In genomic region chr21:38486221-38486620, GRCh38 we compare ENCODE assay signal across 15 cellular contexts. TPM values are rescaled to one million over a fixed set of nuclear protein-coding genes. Genes with fewer than 3 reads are reported as not detected.
DNase-seq lines count a peak whose midpoint lies in the region; ATAC-seq, FAIRE-seq and TF ChIP-seq lines count a peak whose summit lies in the region.
"Had no signal": no experiment of that assay in that cellular context is flagged by ENCODE, and none has a peak within 500 bp of the region (broad histone marks: within the 10 kb centered on the region; RNA-seq: fewer than 3 reads in every experiment).

No MANE protein-coding gene starts in this region.

- H3K36me3 Mint-ChIP-seq in activated naive CD8-positive, alpha-beta T cell treated with anti-CD3 and anti-CD28 coated beads for 36 hours: no peaks in the 10 kb centered on the region
- H3K36me3 Mint-ChIP-seq in naive thymus-derived CD4-positive, alpha-beta T cell: peaks cover 0 to 4% (median 0%) of the 10 kb centered on the region in 5 donors

- peak overlapping the region; percentile 57 to 68 for H3K27ac ChIP-seq in left lung
- H3K27ac ChIP-seq in effector memory CD4-positive, alpha-beta T cell (ENCODE audit: insufficient read depth, low read length, poor library complexity, severe bottlenecking): no peak overlapping the region
- H3K27ac ChIP-seq in naive thymus-derived CD4-positive, alpha-beta T cell (ENCODE audit: low read depth, low read length): no peak overlapping the region
- H3K27ac ChIP-seq: C4-2B had no signal

- H3K4me3 Mint-ChIP-seq in activated naive CD8-positive, alpha-beta T cell treated with anti-CD3 and anti-CD28 coated beads for 36 hours: no peak overlapping the region
- no peak overlapping the region for H3K4me3 Mint-ChIP-seq in naive thymus-derived CD4-positive, alpha-beta T cell
- H3K4me3 Mint-ChIP-seq: effector memory CD8-positive, alpha-beta T cell had no signal

- peak; percentile 87 for ATAC-seq in left lung
- ATAC-seq in naive thymus-derived CD4-positive, alpha-beta T cell: no peak
- ATAC-seq: effector memory CD8-positive, alpha-beta T cell had no signal

- DNase-seq in AG10803 (ENCODE audit: low read depth): peak; percentile 31
- DNase-seq in M059J (ENCODE audit: low read depth): peak; percentile 70
- peak; percentile 99 for DNase-seq in bronchial epithelial cell (ENCODE audit: low read depth)
- peak in 1 of 2 donors; percentile 59 for DNase-seq in left lung
- no peak for DNase-seq in NCI-H1092 (lab: John Stamatoyannopoulos, UW)
- no peak for DNase-seq in effector memory CD4-positive, alpha-beta T cell
- no peak for DNase-seq in activated naive CD8-positive, alpha-beta T cell treated with anti-CD3 and anti-CD28 coated beads for 36 hours
- no peak for DNase-seq in naive thymus-derived CD4-positive, alpha-beta T cell
- DNase-seq: activated CD4-positive, alpha-beta T cell treated with anti-CD3 and anti-CD28 coated beads, Interleukin-2, amount 50 U/mL, for 1 hour; activated naive CD4-positive, alpha-beta T cell; effector memory CD8-positive, alpha-beta T cell; H7; stimulated activated CD4-positive, alpha-beta T cell treated with anti-CD3 and anti-CD28 coated beads, Interleukin-4, amount 100 ng/mL, for 24 hours had no signal

- H3K27ac Mint-ChIP-seq in activated naive CD8-positive, alpha-beta T cell treated with anti-CD3 and anti-CD28 coated beads for 36 hours: no peak overlapping the region
- H3K27ac Mint-ChIP-seq in naive thymus-derived CD4-positive, alpha-beta T cell: no peak overlapping the region
- H3K27ac Mint-ChIP-seq: effector memory CD8-positive, alpha-beta T cell had no signal

- H3K9me3 ChIP-seq in left lung: no peaks in the 10 kb centered on the region
- no peaks in the 10 kb centered on the region for H3K9me3 ChIP-seq in effector memory CD4-positive, alpha-beta T cell (ENCODE audit: control insufficient read depth, low read length)
- H3K9me3 ChIP-seq in naive thymus-derived CD4-positive, alpha-beta T cell (ENCODE audit: control insufficient read depth in 2 of 3, low read length in 3 of 3): no peaks in the 10 kb centered on the region

- no peak for TF ChIP-seq CTCF in AG10803 (conservative IDR thresholded peaks at IDR 0.05; ENCODE audit: low read length)
- TF ChIP-seq CTCF in bronchial epithelial cell (IDR thresholded peaks at IDR 0.05; ENCODE audit: insufficient read depth, low read length, severe bottlenecking): no peak
- TF ChIP-seq CTCF in left lung (IDR thresholded peaks at IDR 0.05): no peak

- H3K4me1 Mint-ChIP-seq in activated naive CD8-positive, alpha-beta T cell treated with anti-CD3 and anti-CD28 coated beads for 36 hours: peaks cover 3% of the 10 kb centered on the region
- H3K4me1 Mint-ChIP-seq in naive thymus-derived CD4-positive, alpha-beta T cell: peaks cover 0 to 2% (median 0%) of the 10 kb centered on the region in 7 donors

- H3K4me1 ChIP-seq in left lung: peaks cover 7 to 70% of the 10 kb centered on the region in 2 donors
- H3K4me1 ChIP-seq in effector memory CD4-positive, alpha-beta T cell (ENCODE audit: control insufficient read depth, insufficient read depth, low read length, poor library complexity, severe bottlenecking): no peaks in the 10 kb centered on the region
- no peaks in the 10 kb centered on the region for H3K4me1 ChIP-seq in naive thymus-derived CD4-positive, alpha-beta T cell (ENCODE audit: control insufficient read depth in 2 of 2, insufficient read depth in 2 of 2, low read length in 2 of 2)

- H3K27me3 ChIP-seq in bronchial epithelial cell (ENCODE audit: control insufficient read depth, insufficient read depth, low read length) (no peaks in the 10 kb centered on the region), left lung (no peaks in the 10 kb centered on the region)
- H3K27me3 ChIP-seq in effector memory CD4-positive, alpha-beta T cell (replicated peaks; ENCODE audit: control insufficient read depth, insufficient read depth, low read length, poor library complexity, severe bottlenecking): no peaks in the 10 kb centered on the region
- no peaks in the 10 kb centered on the region for H3K27me3 ChIP-seq in naive thymus-derived CD4-positive, alpha-beta T cell (ENCODE audit: control insufficient read depth in 2 of 2, insufficient read depth in 2 of 2, low read length in 2 of 2)

- POLR2A ChIA-PET in naive thymus-derived CD4-positive, alpha-beta T cell (lab: Charles Lee): no interaction called here

- H3K4me3 ChIP-seq in AG10803 (ENCODE audit: low read length): no peak overlapping the region
- no peak overlapping the region for H3K4me3 ChIP-seq in bronchial epithelial cell (ENCODE audit: low read depth, low read length)
- no peak overlapping the region for H3K4me3 ChIP-seq in left lung
- H3K4me3 ChIP-seq in effector memory CD4-positive, alpha-beta T cell (ENCODE audit: insufficient read depth, low read depth, low read length, poor library complexity, severe bottlenecking): no peak overlapping the region
- H3K4me3 ChIP-seq in naive thymus-derived CD4-positive, alpha-beta T cell (ENCODE audit: low read length): no peak overlapping the region

- no peaks in the 10 kb centered on the region for H3K9me3 Mint-ChIP-seq in activated naive CD8-positive, alpha-beta T cell treated with anti-CD3 and anti-CD28 coated beads for 36 hours
- H3K9me3 Mint-ChIP-seq in naive thymus-derived CD4-positive, alpha-beta T cell: peaks cover 0 to 1% (median 0%) of the 10 kb centered on the region in 11 donors
- H3K9me3 Mint-ChIP-seq: effector memory CD8-positive, alpha-beta T cell had no signal

- H3K27me3 Mint-ChIP-seq in activated naive CD8-positive, alpha-beta T cell treated with anti-CD3 and anti-CD28 coated beads for 36 hours: peaks cover 17% of the 10 kb centered on the region
- H3K27me3 Mint-ChIP-seq in naive thymus-derived CD4-positive, alpha-beta T cell: peaks cover 33 to 48% (median 44%) of the 10 kb centered on the region in 5 donors

- no peak for FAIRE-seq in bronchial epithelial cell (lab: Jason Lieb, UNC)
- FAIRE-seq: GM19239 had no signal

- CTCF ChIA-PET in naive thymus-derived CD4-positive, alpha-beta T cell (lab: Charles Lee): no interaction called here

- intact Hi-C loops in left lung (cut with DNase I): no loop called here
- intact Hi-C loops in naive thymus-derived CD4-positive, alpha-beta T cell (cut with micrococcal nuclease): no loop called here

- H3K36me3 ChIP-seq in bronchial epithelial cell (ENCODE audit: control insufficient read depth, insufficient read depth, low read length) (no peaks in the 10 kb centered on the region), left lung (no peaks in the 10 kb centered on the region)
- no peaks in the 10 kb centered on the region for H3K36me3 ChIP-seq in effector memory CD4-positive, alpha-beta T cell (ENCODE audit: control insufficient read depth, insufficient read depth, low read length)
- no peaks in the 10 kb centered on the region for H3K36me3 ChIP-seq in naive thymus-derived CD4-positive, alpha-beta T cell (ENCODE audit: control insufficient read depth in 2 of 3, insufficient read depth in 3 of 3, low read length in 3 of 3)

RNA-seq across cellular contexts. Expression of gene ERG, which starts 12.1 kb away (rescaled TPM):
- total RNA-seq in M059J (2014; rRNA removed; shearing (Covaris generic)): 0.10 TPM in 1 of 2 replicates, not detected in the other
- total RNA-seq in bronchial epithelial cell: under 0.01 TPM in 1 of 2 replicates, not detected in the other
- total RNA-seq in left lung: 10 to 100 TPM; 21.7 to 27.6 TPM
- total RNA-seq in activated naive CD8-positive, alpha-beta T cell treated with anti-CD3 and anti-CD28 coated beads for 36 hours: not detected
- total RNA-seq in naive thymus-derived CD4-positive, alpha-beta T cell: 1 to 10 TPM in 1 of 5 experiments, under 1 TPM in 1, not detected in 3; 0.24 to 1.3 TPM
- polyA plus RNA-seq in naive thymus-derived CD4-positive, alpha-beta T cell: not detected

Comparison
In these comparisons a context has a peak if more than half of its experiments do, and no peak if none do; other contexts are left out.
1. DNase-seq: peak in AG10803 (single experiment), M059J (single experiment) and bronchial epithelial cell (single experiment); none in NCI-H1092 (single experiment), effector memory CD4-positive, alpha-beta T cell (0 of 3), activated naive CD8-positive, alpha-beta T cell treated with anti-CD3 and anti-CD28 coated beads for 36 hours (single experiment) and naive thymus-derived CD4-positive, alpha-beta T cell (0 of 9).
2. H3K27ac ChIP-seq: peak in left lung (2 of 2); none in effector memory CD4-positive, alpha-beta T cell (single experiment) and naive thymus-derived CD4-positive, alpha-beta T cell (single experiment).
3. RNA of gene ERG, which starts 12.1 kb away (total RNA-seq): 21.7 to 27.6 TPM in left lung; 0.10 TPM in M059J, under 0.01 TPM in bronchial epithelial cell, not detected in activated naive CD8-positive, alpha-beta T cell treated with anti-CD3 and anti-CD28 coated beads for 36 hours and 0.24 to 1.3 TPM in naive thymus-derived CD4-positive, alpha-beta T cell; every median in the first group is over 4 times any median in the second.